ENCODE assay signal across 16 cellular contexts in the genomic region with DNA sequence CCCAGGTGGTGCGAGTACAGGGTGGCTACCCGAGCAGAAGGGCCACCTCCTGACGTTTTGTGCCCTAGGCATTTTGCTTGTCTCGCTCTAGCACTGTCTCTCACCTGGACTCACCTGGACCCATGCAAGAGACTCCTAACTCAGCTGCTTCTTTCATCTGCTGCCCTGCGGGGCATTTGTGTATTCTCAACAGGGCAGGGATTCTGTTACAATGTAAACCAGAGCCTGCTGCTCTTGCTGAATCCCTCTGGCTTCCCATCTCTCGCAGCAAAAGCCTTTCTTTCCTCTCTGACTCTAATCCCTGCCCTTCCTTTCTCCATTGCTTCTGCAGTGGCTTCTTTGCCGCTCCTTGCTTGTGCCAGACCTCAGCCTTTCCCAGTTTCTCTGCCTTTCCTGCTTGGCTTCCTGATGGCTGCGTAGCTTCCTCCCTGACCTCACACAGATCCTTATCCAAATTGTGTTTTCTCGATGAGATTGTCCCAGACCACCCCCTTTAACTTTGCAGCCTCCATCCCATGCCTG. TPM values are rescaled to one million over a fixed set of nuclear protein-coding genes. Genes with fewer than 3 reads are reported as not detected.
A peak's percentile ranks its signal among the peaks of the same experiment; 100 is the strongest.
DNase-seq lines count a peak whose midpoint lies in the region; ATAC-seq and TF ChIP-seq lines count a peak whose summit lies in the region.
"Had no signal": no experiment of that assay in that cellular context is flagged by ENCODE, and none has a peak within 500 bp of the region (broad histone marks: within the 10 kb centered on the region; RNA-seq: fewer than 3 reads in every experiment).

No MANE protein-coding gene starts in this region.

- peaks cover 11% of the 10 kb centered on the region for H3K4me1 Mint-ChIP-seq in glutamatergic neuron (ENCODE audit: low read depth, unreplicated experiment)
- H3K4me1 Mint-ChIP-seq in activated CD4-positive, alpha-beta T cell treated with anti-CD3 and anti-CD28 coated beads, Interleukin-2, amount 10 ng/mL, durations not matched to agents 7 days and 5 days: peaks cover 43% of the 10 kb centered on the region

- H3K4me3 Mint-ChIP-seq in glutamatergic neuron (ENCODE audit: unreplicated experiment): no peak overlapping the region
- no peak overlapping the region for H3K4me3 Mint-ChIP-seq in activated CD4-positive, alpha-beta T cell treated with anti-CD3 and anti-CD28 coated beads, Interleukin-2, amount 10 ng/mL, durations not matched to agents 7 days and 5 days
- H3K4me3 Mint-ChIP-seq: activated CD4-positive, alpha-beta T cell treated with anti-CD3 and anti-CD28 coated beads, Interleukin-2, amount 10 ng/mL, durations not matched to agents 24 days and 14 days; stimulated activated memory B cell treated with anti-CD40 and anti-IgM and Interleukin-4, amounts not matched to agents 10 μg/mL and 1 μg/mL and 100 μg/mL, for 72 hours had no signal

- CTCF ChIA-PET in activated CD4-positive, alpha-beta T cell treated with anti-CD3 and anti-CD28 coated beads, Interleukin-2, amount 10 ng/mL, durations not matched to agents 7 days and 5 days (lab: Charles Lee): interaction anchor here (1.0 to 1.5 kb wide), 2 partner anchors 13 to 135 kb away, joined by 3 to 4 read pairs; no protein-coding TSS in a partner anchor

- TF ChIP-seq CTCF in glutamatergic neuron (IDR thresholded peaks at IDR 0.05; ENCODE audit: partially characterized antibody, unreplicated experiment): no peak

- peaks cover 5% of the 10 kb centered on the region for H3K36me3 Mint-ChIP-seq in glutamatergic neuron (ENCODE audit: unreplicated experiment)
- peaks cover 7% of the 10 kb centered on the region for H3K36me3 Mint-ChIP-seq in activated CD4-positive, alpha-beta T cell treated with anti-CD3 and anti-CD28 coated beads, Interleukin-2, amount 10 ng/mL, durations not matched to agents 7 days and 5 days (ENCODE audit: low read depth)

- peaks cover 3% of the 10 kb centered on the region for H3K27me3 Mint-ChIP-seq in glutamatergic neuron (ENCODE audit: unreplicated experiment)
- no peaks in the 10 kb centered on the region for H3K27me3 Mint-ChIP-seq in activated CD4-positive, alpha-beta T cell treated with anti-CD3 and anti-CD28 coated beads, Interleukin-2, amount 10 ng/mL, durations not matched to agents 7 days and 5 days
- H3K27me3 Mint-ChIP-seq: stimulated activated memory B cell treated with anti-CD40 and anti-IgM and Interleukin-4, amounts not matched to agents 10 μg/mL and 1 μg/mL and 100 μg/mL, for 72 hours had no signal

- no peak for ATAC-seq in GM21360 (IDR thresholded peaks at IDR 0.05; ENCODE audit: unreplicated experiment)
- ATAC-seq: gastrocnemius medialis; stimulated activated memory B cell treated with anti-CD40 and anti-IgM and Interleukin-4, amounts not matched to agents 10 μg/mL and 1 μg/mL and 100 μg/mL, for 72 hours had no signal

- H3K27ac Mint-ChIP-seq in glutamatergic neuron (ENCODE audit: unreplicated experiment): peak overlapping the region; percentile 1
- H3K27ac Mint-ChIP-seq in activated CD4-positive, alpha-beta T cell treated with anti-CD3 and anti-CD28 coated beads, Interleukin-2, amount 10 ng/mL, durations not matched to agents 7 days and 5 days: no peak overlapping the region
- H3K27ac Mint-ChIP-seq: activated CD4-positive, alpha-beta T cell treated with anti-CD3 and anti-CD28 coated beads, Interleukin-2, amount 10 ng/mL, durations not matched to agents 24 days and 14 days; stimulated activated memory B cell treated with anti-CD40 and anti-IgM and Interleukin-4, amounts not matched to agents 10 μg/mL and 1 μg/mL and 100 μg/mL, for 72 hours had no signal

- peak; percentile 88 for DNase-seq in DMS53 (lab: John Stamatoyannopoulos, UW)
- peak; percentile 99 for DNase-seq in NCI-H146 (lab: John Stamatoyannopoulos, UW)
- peak; percentile 99 for DNase-seq in NCI-H69 (lab: John Stamatoyannopoulos, UW)
- DNase-seq in glutamatergic neuron: no peak
- DNase-seq in foreskin melanocyte: no peak
- no peak for DNase-seq in activated CD4-positive, alpha-beta T cell treated with anti-CD3 and anti-CD28 coated beads, Interleukin-2, amount 10 ng/mL, durations not matched to agents 7 days and 5 days
- DNase-seq in activated CD4-positive, alpha-beta T cell treated with anti-CD3 and anti-CD28 coated beads for 1 hour: no peak
- DNase-seq: activated CD4-positive, alpha-beta T cell treated with anti-CD3 and anti-CD28 coated beads, Interleukin-2, amount 10 ng/mL, durations not matched to agents 24 days and 14 days; activated T-cell treated with anti-CD3 and anti-CD28 coated beads, Interleukin-2, amount 50 U/mL, for 1 hour; caudate nucleus; gastrocnemius medialis; NK-92 treated with Interleukin-12 subunit alpha and Interleukin-12 subunit beta, amount 100 ng/mL, for 24 hours; nucleus accumbens; T1000 had no signal

- H3K9me3 Mint-ChIP-seq in glutamatergic neuron (ENCODE audit: unreplicated experiment): no peaks in the 10 kb centered on the region
- no peaks in the 10 kb centered on the region for H3K9me3 Mint-ChIP-seq in activated CD4-positive, alpha-beta T cell treated with anti-CD3 and anti-CD28 coated beads, Interleukin-2, amount 10 ng/mL, durations not matched to agents 7 days and 5 days
- H3K9me3 Mint-ChIP-seq: activated CD4-positive, alpha-beta T cell treated with anti-CD3 and anti-CD28 coated beads, Interleukin-2, amount 10 ng/mL, durations not matched to agents 24 days and 14 days; stimulated activated memory B cell treated with anti-CD40 and anti-IgM and Interleukin-4, amounts not matched to agents 10 μg/mL and 1 μg/mL and 100 μg/mL, for 72 hours had no signal

- POLR2A ChIA-PET in activated CD4-positive, alpha-beta T cell treated with anti-CD3 and anti-CD28 coated beads, Interleukin-2, amount 10 ng/mL, durations not matched to agents 7 days and 5 days (lab: Charles Lee): no interaction called here

RNA-seq across cellular contexts. Expression of a gene that starts 10.2 kb away (rescaled TPM):
- 1.9 TPM for total RNA-seq in glutamatergic neuron (ENCODE audit: unreplicated experiment)
- total RNA-seq in activated CD4-positive, alpha-beta T cell treated with anti-CD3 and anti-CD28 coated beads, Interleukin-2, amount 10 ng/mL, durations not matched to agents 7 days and 5 days: 10 to 100 TPM; 11.7 to 13.8 TPM

RNA-seq across cellular contexts. Expression of a gene that starts 10.6 kb away (rescaled TPM):
- 0.25 TPM for total RNA-seq in glutamatergic neuron (ENCODE audit: unreplicated experiment)
- total RNA-seq in activated CD4-positive, alpha-beta T cell treated with anti-CD3 and anti-CD28 coated beads, Interleukin-2, amount 10 ng/mL, durations not matched to agents 7 days and 5 days: 1 to 10 TPM; 5.6 to 6.8 TPM

RNA-seq across cellular contexts. Expression of a gene that starts 53.7 kb away (rescaled TPM):
- 68.5 TPM for total RNA-seq in glutamatergic neuron (ENCODE audit: unreplicated experiment)
- 10 to 100 TPM; 72.5 to 82.3 TPM for total RNA-seq in activated CD4-positive, alpha-beta T cell treated with anti-CD3 and anti-CD28 coated beads, Interleukin-2, amount 10 ng/mL, durations not matched to agents 7 days and 5 days

Comparison
In these comparisons a context has a peak if more than half of its experiments do, and no peak if none do; other contexts are left out.
1. DNase-seq: peak in DMS53 (single experiment), NCI-H146 (single experiment) and NCI-H69 (single experiment); none in glutamatergic neuron (single experiment), foreskin melanocyte (single experiment), activated CD4-positive, alpha-beta T cell treated with anti-CD3 and anti-CD28 coated beads, Interleukin-2, amount 10 ng/mL, durations not matched to agents 7 days and 5 days (single experiment) and activated CD4-positive, alpha-beta T cell treated with anti-CD3 and anti-CD28 coated beads for 1 hour (single experiment).